1 cellular context compared by ENCODE assay signal in genomic region chr17:35224436-35224835, GRCh38.
TF ChIP-seq lines count a peak whose summit lies in the region.

No MANE protein-coding gene starts in this region.

TF ChIP-seq in HepG2, 621 proteins besides CTCF, POLR2A, EP300 and RAD21:
- no peak for TF ChIP-seq CREBL2 (CRISPR knock-in tag; IDR thresholded peaks at IDR 0.05; ENCODE audit: borderline replicate concordance)
- no peak for TF ChIP-seq PITX1 (CRISPR knock-in tag; IDR thresholded peaks at IDR 0.05)
- no peak for TF ChIP-seq ZNF746 (CRISPR knock-in tag; IDR thresholded peaks at IDR 0.05)
- peak; percentile 52 to 72; a peak in 2 of 4 replicates for TF ChIP-seq MAFK (conservative IDR thresholded peaks at IDR 0.05 in 1 of 2, IDR thresholded peaks at IDR 0.05 in 1 of 2; ENCODE audit: low read length in 2 of 2)
- TF ChIP-seq MAFF (IDR thresholded peaks at IDR 0.05; ENCODE audit: low read depth, low read length) = peak; percentile 31; the same call in 1 of the 2 replicates
- TF ChIP-seq NFE2 (CRISPR knock-in tag; IDR thresholded peaks at IDR 0.05) = no peak
